In genomic region chr16:76976101-76976500, GRCh38 we compare ENCODE assay signal across 13 cellular contexts.
DNase-seq lines count a peak whose midpoint lies in the region; ATAC-seq lines count a peak whose summit lies in the region.
"Had no signal": no experiment of that assay in that cellular context is flagged by ENCODE, and none has a peak within 500 bp of the region (broad histone marks: within the 10 kb centered on the region; RNA-seq: fewer than 3 reads in every experiment).

No MANE protein-coding gene starts in this region.

- H3K4me3 Mint-ChIP-seq in activated T-helper 17 cell treated with anti-CD3 and anti-CD28 coated beads, Interleukin-2, amount 50 U/mL, for 72 hours: no peak overlapping the region
- H3K4me3 Mint-ChIP-seq: endodermal cell had no signal

- no peaks in the 10 kb centered on the region for H3K27me3 ChIP-seq in SJCRH30
- H3K27me3 ChIP-seq: right lobe of liver, SJSA1 had no signal

- H3K9me3 Mint-ChIP-seq in activated T-helper 17 cell treated with anti-CD3 and anti-CD28 coated beads, Interleukin-2, amount 50 U/mL, for 72 hours: no peaks in the 10 kb centered on the region
- H3K9me3 Mint-ChIP-seq: endodermal cell had no signal

- no peaks in the 10 kb centered on the region for H3K27me3 Mint-ChIP-seq in activated T-helper 17 cell treated with anti-CD3 and anti-CD28 coated beads, Interleukin-2, amount 50 U/mL, for 72 hours

- no peak for DNase-seq in activated effector memory CD4-positive, alpha-beta T cell treated with anti-CD3 and anti-CD28 coated beads, Interleukin-2, amount 50 U/mL, for 16 hours
- DNase-seq in middle frontal gyrus (ENCODE audit: extremely low spot score, low spot score) (no peak), SJCRH30 (no peak), DMS 273 treated with DMSO at 0.1 percent for 48 hours (lab: John Stamatoyannopoulos, UW) (no peak)
- DNase-seq: anterior cingulate cortex, endodermal cell, midbrain, right lobe of liver had no signal

- H3K4me3 ChIP-seq in SJCRH30: no peak overlapping the region
- H3K4me3 ChIP-seq: right lobe of liver, SJSA1 had no signal

- H3K27ac ChIP-seq in SJCRH30: no peak overlapping the region
- H3K27ac ChIP-seq: right lobe of liver, SJSA1 had no signal

- no peaks in the 10 kb centered on the region for H3K4me1 ChIP-seq in SJCRH30
- H3K4me1 ChIP-seq: right lobe of liver, SJSA1 had no signal

- H3K9me3 ChIP-seq in SJCRH30 (replicated peaks): no peaks in the 10 kb centered on the region
- H3K9me3 ChIP-seq: right lobe of liver, SJSA1 had no signal

- H3K4me1 Mint-ChIP-seq in activated T-helper 17 cell treated with anti-CD3 and anti-CD28 coated beads, Interleukin-2, amount 50 U/mL, for 72 hours: no peaks in the 10 kb centered on the region
- H3K4me1 Mint-ChIP-seq: endodermal cell had no signal

- peak; percentile 98 for ATAC-seq in GM18870 (IDR thresholded peaks at IDR 0.05; ENCODE audit: unreplicated experiment)
- peak; percentile 91 for ATAC-seq in GM21515 (IDR thresholded peaks at IDR 0.05; ENCODE audit: unreplicated experiment)
- peak; percentile 97 for ATAC-seq in HG03139 (IDR thresholded peaks at IDR 0.05; ENCODE audit: unreplicated experiment)
- ATAC-seq in activated T-helper 17 cell treated with anti-CD3 and anti-CD28 coated beads, Interleukin-2, amount 50 U/mL, for 72 hours (replicated peaks): peak; percentile 67
- ATAC-seq: right lobe of liver had no signal

- H3K36me3 Mint-ChIP-seq in activated T-helper 17 cell treated with anti-CD3 and anti-CD28 coated beads, Interleukin-2, amount 50 U/mL, for 72 hours (ENCODE audit: low read depth): no peaks in the 10 kb centered on the region

- no peaks in the 10 kb centered on the region for H3K36me3 ChIP-seq in SJCRH30
- H3K36me3 ChIP-seq: right lobe of liver, SJSA1 had no signal

- no peak overlapping the region for H3K27ac Mint-ChIP-seq in activated T-helper 17 cell treated with anti-CD3 and anti-CD28 coated beads, Interleukin-2, amount 50 U/mL, for 72 hours
- H3K27ac Mint-ChIP-seq: endodermal cell had no signal
